Comparison of ENCODE assay signal across 1 cellular context in genomic region chr14:31229009-31229408, GRCh38.
A peak's percentile ranks its signal among the peaks of the same experiment; 100 is the strongest.
TF ChIP-seq lines count a peak whose summit lies in the region.

No MANE protein-coding gene starts in this region.

TF ChIP-seq in GM12878, 131 proteins besides CTCF, POLR2A, EP300 and RAD21 (continued from another document):
- TF ChIP-seq ZBTB11 (CRISPR knock-in tag; IDR thresholded peaks at IDR 0.05) (no peak), MEF2A (IDR thresholded peaks at IDR 0.05; ENCODE audit: insufficient read depth, low read depth, low read length) (peak; percentile 88)
TF ChIP-seq in GM12878: peak in this region for 48.
